In the genomic region with DNA sequence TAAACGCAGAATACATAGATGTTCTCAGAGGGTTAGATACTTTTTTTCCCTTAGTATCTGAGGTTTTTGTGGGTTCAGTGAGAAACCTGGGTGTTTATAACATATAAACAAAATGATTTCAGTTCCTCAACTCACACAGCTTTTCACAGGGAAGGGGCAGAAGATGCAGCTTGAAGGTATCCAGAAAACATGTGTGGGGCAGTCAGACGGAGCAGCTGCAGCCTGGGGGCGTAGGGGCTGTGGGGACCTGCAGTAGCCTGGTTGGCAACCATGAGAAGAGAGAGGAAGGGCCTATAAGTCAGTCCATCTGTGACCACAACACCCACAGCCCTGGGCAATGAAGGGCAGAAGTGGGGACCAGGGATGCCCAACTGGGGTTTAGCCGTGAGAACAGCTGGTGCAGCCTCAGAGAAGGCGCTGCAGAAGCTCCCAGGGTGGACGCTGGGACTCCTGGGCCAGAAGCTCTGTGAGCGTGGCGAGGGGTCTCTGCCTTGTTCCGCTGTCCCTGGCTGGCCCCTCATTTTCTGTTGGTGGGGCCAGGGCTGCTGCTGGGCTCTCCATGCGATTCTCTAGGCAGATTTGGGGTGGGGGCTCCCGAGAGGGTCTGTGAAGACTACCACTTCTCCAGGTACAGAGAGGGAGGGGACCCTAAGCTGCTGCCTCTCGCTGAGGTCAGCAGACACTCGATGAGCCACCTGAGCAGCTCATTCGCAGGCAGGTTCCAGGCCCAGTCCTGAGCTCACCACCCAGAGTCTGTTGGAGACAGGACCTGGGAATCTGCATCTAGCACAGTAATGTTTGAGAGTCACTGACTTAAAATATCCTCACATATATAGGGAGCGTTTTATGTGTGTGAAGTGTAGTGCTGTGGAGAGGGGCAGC, we compare ENCODE assay signal across 10 cellular contexts.
DNase-seq lines count a peak whose midpoint lies in the region; ATAC-seq lines count a peak whose summit lies in the region.
"Had no signal": no experiment of that assay in that cellular context is flagged by ENCODE, and none has a peak within 500 bp of the region (broad histone marks: within the 10 kb centered on the region; RNA-seq: fewer than 3 reads in every experiment).

No MANE protein-coding gene starts in this region.

- H3K27me3 Mint-ChIP-seq in memory B cell: no peaks in the 10 kb centered on the region

- peaks cover 49% of the 10 kb centered on the region for H3K4me1 Mint-ChIP-seq in memory B cell

- DNase-seq in memory B cell (ENCODE audit: low spot score in 2 of 2) (peak in 1 of 2 donors; percentile 44), GOT3 (lab: John Stamatoyannopoulos, UW) (no peak), NCI-H2196 treated with DMSO at 0.1 percent for 48 hours (lab: John Stamatoyannopoulos, UW; ENCODE audit: unreplicated experiment) (no peak)
- no peak for DNase-seq in stimulated activated CD4-positive, alpha-beta T cell treated with anti-CD3 and anti-CD28 coated beads, Interleukin-4, amount 100 ng/mL, for 24 hours
- no peak for DNase-seq in activated CD4-positive, CD25-positive, alpha-beta regulatory T cell (lab: John Stamatoyannopoulos, UW)
- DNase-seq: gastrocnemius medialis, KG1 had no signal

- H3K36me3 Mint-ChIP-seq in memory B cell: peaks cover 2% of the 10 kb centered on the region

- H3K4me3 Mint-ChIP-seq in memory B cell: peak overlapping the region; percentile 70

- peaks cover 2% of the 10 kb centered on the region for H3K9me3 Mint-ChIP-seq in memory B cell

- peak overlapping the region; percentile 89 for H3K27ac Mint-ChIP-seq in memory B cell

- ATAC-seq in GM18508 (IDR thresholded peaks at IDR 0.05; ENCODE audit: insufficient read depth, unreplicated experiment) (peak; percentile 27), GM21447 (IDR thresholded peaks at IDR 0.05; ENCODE audit: unreplicated experiment) (peak; percentile 40), HG03342 (IDR thresholded peaks at IDR 0.05; ENCODE audit: unreplicated experiment) (peak; percentile 37), memory B cell (ENCODE audit: low read depth) (peak; percentile 65)
- ATAC-seq: gastrocnemius medialis had no signal
